ENCODE assay signal across 31 cellular contexts in genomic region chr19:3476830-3477229, GRCh38. TPM values are rescaled to one million over a fixed set of nuclear protein-coding genes. Genes with fewer than 3 reads are reported as not detected.
DNase-seq lines count a peak whose midpoint lies in the region; ATAC-seq, FAIRE-seq and TF ChIP-seq lines count a peak whose summit lies in the region.
"Had no signal": no experiment of that assay in that cellular context is flagged by ENCODE, and none has a peak within 500 bp of the region (broad histone marks: within the 10 kb centered on the region; RNA-seq: fewer than 3 reads in every experiment).

No MANE protein-coding gene starts in this region.

- H2BK120ac ChIP-seq in IMR-90 (ENCODE audit: low read depth, low read length) (no peak overlapping the region), H9 (ENCODE audit: low read depth, low read length, poor library complexity, severe bottlenecking) (no peak overlapping the region)

- H3K27me3 ChIP-seq in IMR-90 (ENCODE audit: control insufficient read depth, insufficient read depth, low read length) (peaks cover 32% of the 10 kb centered on the region), K562 (ENCODE audit: control insufficient read depth in 2 of 2, insufficient read depth in 2 of 2, low read length in 2 of 2) (peaks cover 8 to 9% of the 10 kb centered on the region in 2 experiments; a peak in 3 of 5 replicates), H9 (ENCODE audit: insufficient read depth, low read length) (no peaks in the 10 kb centered on the region)
- H3K27me3 ChIP-seq: BLaER1 had no signal

- WGBS in IMR-90 (ENCODE audit: extremely low coverage in 2 of 2, insufficient read length in 1 of 2), 2 experiments = 50% methylated on average over 1 of the region's 2 CpGs; no CpG with 5 or more reads in 1 of the 2 experiments
- 0% methylated on average over 1 of the region's 2 CpGs for WGBS in K562 (ENCODE audit: insufficient coverage, low coverage, missing lambda C conversion rate)
- no CpG with 5 or more reads among the region's 2 CpGs for WGBS in H9 (ENCODE audit: extremely low coverage, insufficient read length, low lambda C conversion rate)

- H3K4ac ChIP-seq in IMR-90 (ENCODE audit: low read depth, low read length) (no peak overlapping the region), H9 (ENCODE audit: low read depth, low read length) (no peak overlapping the region)

- H3K9ac ChIP-seq in IMR-90 (ENCODE audit: low read depth, low read length) (no peak overlapping the region), K562 (ENCODE audit: insufficient read depth in 1 of 2, low read depth in 2 of 2, low read length in 2 of 2) (no peak overlapping the region), H9 (ENCODE audit: extremely low read depth, insufficient read length, low read length) (no peak overlapping the region)
- H3K9ac ChIP-seq: BLaER1 had no signal

- no peak overlapping the region for H3T11ph ChIP-seq in H9 (ENCODE audit: low read length)

- H4K8ac ChIP-seq in IMR-90 (ENCODE audit: low read depth in 2 of 2, low read length in 2 of 2) (no peak overlapping the region), H9 (replicated peaks; ENCODE audit: insufficient read length, low read depth, low read length) (no peak overlapping the region)

- FAIRE-seq in K562 (lab: Jason Lieb, UNC) (no peak), urothelium cell line (lab: Jason Lieb, UNC) (peak; percentile 40)
- FAIRE-seq: A204.1, GM12878, GM12892, GM18507 had no signal

- CTCF ChIA-PET in IMR-90 (lab: Yijun Ruan, JAX) (no interaction called here), K562 (lab: Yijun Ruan, JAX; ENCODE audit: low intra/inter-chr PET ratio) (interaction anchor here (0.6 kb wide), 1 partner anchor 177 kb away, joined by 3 read pairs; no protein-coding TSS in a partner anchor)

- no peak overlapping the region for H3K23ac ChIP-seq in IMR-90 (ENCODE audit: low read depth, low read length)
- H3K23ac ChIP-seq in H9 (ENCODE audit: insufficient read length, low read depth, low read length) = no peak overlapping the region

- no peak overlapping the region for H4K91ac ChIP-seq in IMR-90 (ENCODE audit: insufficient read depth, low read depth, low read length)
- no peak overlapping the region for H4K91ac ChIP-seq in H9 (ENCODE audit: insufficient read length, low read depth, low read length)

- H3K36me3 Mint-ChIP-seq in H9 (ENCODE audit: insufficient read depth in 1 of 3, low read depth in 3 of 3) = no peaks in the 10 kb centered on the region; a peak in 1 of 7 replicates
- H3K36me3 Mint-ChIP-seq: CD14-positive monocyte; CD4-positive, alpha-beta memory T cell; CD4-positive, CD25-positive, alpha-beta regulatory T cell; CD8-positive, alpha-beta memory T cell had no signal

- TF ChIP-seq CTCF in IMR-90 (conservative IDR thresholded peaks at IDR 0.05; ENCODE audit: low read depth, low read length) (no peak), K562 (IDR thresholded peaks at IDR 0.05 in 2 of 3, conservative IDR thresholded peaks at IDR 0.05 in 1 of 3; ENCODE audit: insufficient read depth in 2 of 3, low read depth in 1 of 3, low read length in 3 of 3) (no peak), H9 (conservative IDR thresholded peaks at IDR 0.05) (no peak)

- no peak overlapping the region for H3K27ac Mint-ChIP-seq in H9
- H3K27ac Mint-ChIP-seq: CD4-positive, alpha-beta memory T cell; CD4-positive, CD25-positive, alpha-beta regulatory T cell; CD8-positive, alpha-beta memory T cell had no signal

- H2BK5ac ChIP-seq in IMR-90 (ENCODE audit: low read depth, low read length, poor library complexity, severe bottlenecking) (peak overlapping the region; percentile 37), H9 (ENCODE audit: insufficient read length, low read length) (no peak overlapping the region)

- H3K79me2 ChIP-seq in K562 (ENCODE audit: control insufficient read depth, insufficient read depth, low read length) (no peaks in the 10 kb centered on the region), H9 (ENCODE audit: insufficient read depth, low read length) (no peaks in the 10 kb centered on the region)

- H2AK5ac ChIP-seq in IMR-90 (ENCODE audit: low read depth, low read length) (no peak overlapping the region), H9 (ENCODE audit: insufficient read length, low read length) (no peak overlapping the region)

- H3K14ac ChIP-seq in IMR-90 (replicated peaks; ENCODE audit: low read depth, low read length) = no peak overlapping the region
- H3K14ac ChIP-seq in H9 (ENCODE audit: insufficient read depth, low read length) = no peak overlapping the region

- DNase-seq in IMR-90 (no peak), K562 (ENCODE audit: extremely low read depth in 1 of 4, low spot score in 3 of 4) (no peak), urothelium cell line (ENCODE audit: low spot score) (no peak), H9 (no peak)
- DNase-seq in activated T-cell treated with anti-CD3 and anti-CD28 coated beads, Interleukin-2, amount 50 U/mL, for 48 hours = no peak
- DNase-seq: 8988T; ACHN; BE2C; C1 segment of cervical spinal cord; CD4-positive, alpha-beta memory T cell; CD4-positive, CD25-positive, alpha-beta regulatory T cell; CD8-positive, alpha-beta memory T cell; COR-L47; DMS 273 treated with DMSO at 0.1 percent for 48 hours; DMS153; DMS53; DMS79; DND-41; EL; GDM1 had no signal

- no peak overlapping the region for H2BK20ac ChIP-seq in IMR-90 (ENCODE audit: low read depth, low read length)
- no peak overlapping the region for H2BK20ac ChIP-seq in H9 (ENCODE audit: low read depth, low read length, poor library complexity, severe bottlenecking)

- H2AFZ ChIP-seq in IMR-90 (replicated peaks; ENCODE audit: low read length, poor library complexity) (no peak overlapping the region), K562 (ENCODE audit: low read depth, low read length) (no peak overlapping the region), H9 (ENCODE audit: low read length) (no peak overlapping the region)

- H3K56ac ChIP-seq in IMR-90 (ENCODE audit: extremely low read depth, insufficient read depth, low read length) (no peak overlapping the region), H9 (ENCODE audit: insufficient read length, low read depth, low read length) (no peak overlapping the region)

- H4K5ac ChIP-seq in IMR-90 (ENCODE audit: low read depth, low read length) (no peak overlapping the region), H9 (ENCODE audit: insufficient read length, low read depth, low read length) (no peak overlapping the region)

- H3K9me3 ChIP-seq in IMR-90 (ENCODE audit: control insufficient read depth, insufficient read depth, low read length) (no peaks in the 10 kb centered on the region; the same call in 1 of the 2 replicates), K562 (replicated peaks; ENCODE audit: control insufficient read depth, insufficient read depth, low read depth, low read length) (no peaks in the 10 kb centered on the region), H9 (ENCODE audit: control insufficient read depth, low read depth, low read length) (no peaks in the 10 kb centered on the region)
- H3K9me3 ChIP-seq: BE2C, BLaER1 had no signal

- no peak overlapping the region for H3K4me3 Mint-ChIP-seq in H9
- H3K4me3 Mint-ChIP-seq: CD14-positive monocyte; CD4-positive, alpha-beta memory T cell; CD4-positive, CD25-positive, alpha-beta regulatory T cell; CD8-positive, alpha-beta memory T cell had no signal

- no peaks in the 10 kb centered on the region for H3K4me1 ChIP-seq in IMR-90 (ENCODE audit: control insufficient read depth, insufficient read depth, low read length)
- H3K4me1 ChIP-seq in K562 (replicated peaks in 1 of 2; ENCODE audit: control insufficient read depth in 2 of 2, insufficient read depth in 2 of 2, low read length in 2 of 2) = peaks cover 11 to 33% of the 10 kb centered on the region in 2 experiments
- H3K4me1 ChIP-seq in H9 (ENCODE audit: insufficient read depth, low read length) = no peaks in the 10 kb centered on the region
- H3K4me1 ChIP-seq: BE2C had no signal

- peaks cover 4% of the 10 kb centered on the region for H3K23me2 ChIP-seq in H9 (ENCODE audit: insufficient read length, low read depth, low read length, poor library complexity, severe bottlenecking)

- TF ChIP-seq RAD21 in IMR-90 (IDR thresholded peaks at IDR 0.05; ENCODE audit: low read length) (no peak), K562 (CRISPR knock-in tag; conservative IDR thresholded peaks at IDR 0.05 in 1 of 2, IDR thresholded peaks at IDR 0.05 in 1 of 2) (no peak)

- no peak for TF ChIP-seq EP300 in K562 (IDR thresholded peaks at IDR 0.05; ENCODE audit: low read length)

- no peaks in the 10 kb centered on the region for H3K36me3 ChIP-seq in IMR-90 (ENCODE audit: control insufficient read depth, insufficient read depth, low read length)
- H3K36me3 ChIP-seq in K562 (ENCODE audit: control insufficient read depth, insufficient read depth, low read length) = no peaks in the 10 kb centered on the region
- H3K36me3 ChIP-seq: BE2C had no signal

- peaks cover 7% of the 10 kb centered on the region for H3K27me3 Mint-ChIP-seq in H9 (ENCODE audit: low read depth)
- H3K27me3 Mint-ChIP-seq: CD4-positive, alpha-beta memory T cell; CD8-positive, alpha-beta memory T cell had no signal

- H2AK9ac ChIP-seq in IMR-90 (replicated peaks; ENCODE audit: low read depth, low read length, poor library complexity) = no peak overlapping the region

- H2BK15ac ChIP-seq in IMR-90 (ENCODE audit: low read depth, low read length) (no peak overlapping the region), H9 (ENCODE audit: low read depth, low read length) (no peak overlapping the region)

- H3K79me1 ChIP-seq in IMR-90 (ENCODE audit: low read depth in 1 of 2, low read length in 2 of 2) = no peaks in the 10 kb centered on the region; a peak in 1 of 4 replicates
- H3K79me1 ChIP-seq in H9 (ENCODE audit: insufficient read depth, low read depth, low read length, poor library complexity, severe bottlenecking) = no peaks in the 10 kb centered on the region

- peaks cover 6 to 18% of the 10 kb centered on the region in 2 experiments for H3K4me1 Mint-ChIP-seq in H9

- ATAC-seq in IMR-90 (ENCODE audit: low read depth) (no peak), K562 (no peak), esophagus mucosa (no peak)
- ATAC-seq: GM12878 had no signal

- H3K4me3 ChIP-seq in IMR-90 (ENCODE audit: insufficient read depth, low read depth, low read length) = no peak overlapping the region
- no peak overlapping the region for H3K4me3 ChIP-seq in K562
- H3K4me3 ChIP-seq: GM12878 had no signal

- dilution Hi-C loops in IMR-90 (cut with HindIII; ENCODE audit: low sequenced_read_pairs, unreplicated experiment) = no loop called here

- POLR2A ChIA-PET in IMR-90 (lab: Charles Lee; ENCODE audit: unreplicated experiment) = no interaction called here
- POLR2A ChIA-PET in K562 (lab: Yijun Ruan, JAX) = no interaction called here

- TF ChIP-seq POLR2A in IMR-90 (IDR thresholded peaks at IDR 0.05; ENCODE audit: low read depth, low read length) (no peak), K562 (conservative IDR thresholded peaks at IDR 0.05) (no peak)

- no peak overlapping the region for H2BK12ac ChIP-seq in H9 (ENCODE audit: insufficient read length, low read depth, low read length)

- intact Hi-C loops in IMR-90 (cut with micrococcal nuclease) = no loop called here
- intact Hi-C loops in K562 (cut with micrococcal nuclease) = no loop called here

- in situ Hi-C loops in IMR-90 (cut with MboI; ENCODE audit: low sequenced_read_pairs) = loop anchor here (25.0 kb wide), 1 partner anchor 515 kb away; no protein-coding TSS in a partner anchor
- in situ Hi-C loops in K562 (cut with MboI) = no loop called here

- H3K4me2 ChIP-seq in IMR-90 (ENCODE audit: low read depth, low read length) = no peak overlapping the region
- no peak overlapping the region for H3K4me2 ChIP-seq in K562 (ENCODE audit: insufficient read depth, low read length)
- no peak overlapping the region for H3K4me2 ChIP-seq in H9 (ENCODE audit: insufficient read depth, insufficient read length, low read length)

- H4K20me1 ChIP-seq in IMR-90 (ENCODE audit: insufficient read depth, low read length) (no peaks in the 10 kb centered on the region), K562 (replicated peaks; ENCODE audit: control insufficient read depth, insufficient read depth, low read length) (peaks cover 8% of the 10 kb centered on the region; the same call in 1 of the 2 replicates), H9 (ENCODE audit: control insufficient read depth, insufficient read depth, insufficient read length) (no peaks in the 10 kb centered on the region)

- H3K9me1 ChIP-seq in IMR-90 (ENCODE audit: insufficient read depth, low read length) = no peaks in the 10 kb centered on the region
- no peaks in the 10 kb centered on the region for H3K9me1 ChIP-seq in K562 (ENCODE audit: control insufficient read depth, insufficient read depth, low read length)

- 0 out of 5 replicates have a peak, but pooled peaks cover 0 to 8% of the 10 kb centered on the region in 2 experiments for H3K9me3 Mint-ChIP-seq in H9
- H3K9me3 Mint-ChIP-seq: CD8-positive, alpha-beta memory T cell had no signal

- no peak overlapping the region for H3K27ac ChIP-seq in IMR-90 (ENCODE audit: insufficient read depth, low read length)
- H3K27ac ChIP-seq in K562 (ENCODE audit: extremely low read depth, low read depth, low read length) = no peak overlapping the region
- no peak overlapping the region for H3K27ac ChIP-seq in H9 (ENCODE audit: insufficient read length, low read depth, low read length)

- no peak overlapping the region for H3K18ac ChIP-seq in IMR-90 (ENCODE audit: low read depth, low read length)
- no peak overlapping the region for H3K18ac ChIP-seq in H9 (ENCODE audit: insufficient read length, low read depth, low read length)

- BruUV-seq in IMR-90 (replicated peaks; lab: Mats Ljungman, UMichigan) (no TSS peak), K562 (replicated peaks; lab: Mats Ljungman, UMichigan) (no TSS peak)

RNA-seq across cellular contexts. Expression of gene SMIM24, which starts 3.5 kb away (rescaled TPM):
- total RNA-seq in IMR-90 (2012; rRNA removed) = not detected in 2 replicates
- polyA plus RNA-seq in IMR-90 (2012; rRNA removed) = not detected in 2 replicates
- 0.09 TPM in 1 of 2 replicates, not detected in the other for polyA plus RNA-seq in IMR-90 (2012; cell fraction: cytosol; rRNA removed)
- not detected in 2 replicates for polyA plus RNA-seq in IMR-90 (2012; cell fraction: nucleus; rRNA removed; ENCODE audit: low replicate concordance)
- total RNA-seq in K562 (2011; cell fraction: chromatin; rRNA removed; ENCODE audit: low replicate concordance) = 2.1 and 3.1 TPM in 2 replicates
- 3.2 and 3.8 TPM in 2 replicates for total RNA-seq in K562 (2011; cell fraction: nucleolus; rRNA removed)
- total RNA-seq in K562 (2011; cell fraction: nucleoplasm; rRNA removed) = 3.5 and 8.2 TPM in 2 replicates
- total RNA-seq in K562 (2014; rRNA removed) = 0.45 and 1.2 TPM in 2 replicates
- total RNA-seq in K562 (2014; rRNA removed; fragmentation: Illumina TruSeq; extraction: Trizol) = 0.73 and 1.1 TPM in 2 replicates
- total RNA-seq in K562 (2015; rRNA removed; fragmentation: Illumina TruSeq; extraction: Trizol) = not detected in 2 replicates
- total RNA-seq in K562 (2021) = 1.1 and 1.4 TPM in 2 replicates
- 12.3 and 12.9 TPM in 2 replicates for polyA plus RNA-seq in K562 (2011; rRNA removed)
- 9.2 and 18.1 TPM in 2 replicates for polyA plus RNA-seq in K562 (2011; cell fraction: cytosol; rRNA removed)
- 3.3 and 7.5 TPM in 2 replicates for polyA plus RNA-seq in K562 (2011; cell fraction: nucleus; rRNA removed)
- 2.3 and 5.3 TPM in 2 replicates for polyA plus RNA-seq in K562 (2012)
- polyA plus RNA-seq in K562 (2014; fragmentation: Illumina TruSeq; extraction: Trizol) = 2.9 and 3.0 TPM in 2 replicates
- 1 to 10 TPM in 1 of 2 experiments, under 1 TPM in 1; 0.86 to 1.8 TPM for polyA plus RNA-seq in K562 (2014; fragmentation: Nextera tagmentation; extraction: Ambion mirVana)
- polyA plus RNA-seq in K562 (2014; rRNA removed) = 0.77 and 1.6 TPM in 2 replicates
- 3.8 and 4.3 TPM in 2 replicates for polyA minus RNA-seq in K562 (2011; rRNA and poly(A)+ RNA removed)
- polyA minus RNA-seq in K562 (2011; cell fraction: cytosol; rRNA and poly(A)+ RNA removed) = 2.2 and 5.2 TPM in 2 replicates
- polyA minus RNA-seq in K562 (2011; cell fraction: nucleus; rRNA and poly(A)+ RNA removed) = 1.7 TPM in 1 of 2 replicates, not detected in the other
- total RNA-seq in H9 (2021) = 1.3 and 1.9 TPM in 2 replicates
- total RNA-seq in esophagus mucosa = not detected
- total RNA-seq: A673; CD4-positive, alpha-beta memory T cell; CD8-positive, alpha-beta memory T cell; Daoy had no signal
- polyA plus RNA-seq: CD4-positive, alpha-beta memory T cell; CD4-positive, CD25-positive, alpha-beta regulatory T cell had no signal

RNA-seq across cellular contexts. Expression of gene SMIM44, which starts 6.4 kb away (rescaled TPM):
- total RNA-seq in IMR-90 (2012; rRNA removed) (not detected in 2 replicates), K562 (2014; rRNA removed) (not detected in 2 replicates), K562 (2014; rRNA removed; fragmentation: Illumina TruSeq; extraction: Trizol) (not detected in 2 replicates), K562 (2015; rRNA removed; fragmentation: Illumina TruSeq; extraction: Trizol) (not detected in 2 replicates), K562 (2021) (not detected in 2 replicates), H9 (2021) (not detected in 2 replicates), esophagus mucosa (not detected)
- polyA plus RNA-seq in IMR-90 (2012; rRNA removed) (not detected in 2 replicates), K562 (2011; rRNA removed) (not detected in 2 replicates), K562 (2014; fragmentation: Illumina TruSeq; extraction: Trizol) (not detected in 2 replicates), K562 (2014; fragmentation: Nextera tagmentation; extraction: Ambion mirVana) (not detected), K562 (2014; rRNA removed) (not detected in 2 replicates)
- polyA plus RNA-seq in IMR-90 (2012; cell fraction: cytosol; rRNA removed) = not detected in 2 replicates
- not detected in 2 replicates for polyA plus RNA-seq in IMR-90 (2012; cell fraction: nucleus; rRNA removed; ENCODE audit: low replicate concordance)
- total RNA-seq in K562 (2011; cell fraction: chromatin; rRNA removed; ENCODE audit: low replicate concordance) = not detected in 2 replicates
- not detected in 2 replicates for total RNA-seq in K562 (2011; cell fraction: nucleolus; rRNA removed)
- total RNA-seq in K562 (2011; cell fraction: nucleoplasm; rRNA removed) = not detected in 2 replicates
- not detected in 2 replicates for polyA plus RNA-seq in K562 (2011; cell fraction: cytosol; rRNA removed)
- not detected in 2 replicates for polyA plus RNA-seq in K562 (2011; cell fraction: nucleus; rRNA removed)
- polyA plus RNA-seq in K562 (2012) = not detected in 2 replicates
- not detected in 2 replicates for polyA minus RNA-seq in K562 (2011; rRNA and poly(A)+ RNA removed)
- not detected in 2 replicates for polyA minus RNA-seq in K562 (2011; cell fraction: cytosol; rRNA and poly(A)+ RNA removed)
- polyA minus RNA-seq in K562 (2011; cell fraction: nucleus; rRNA and poly(A)+ RNA removed) = not detected in 2 replicates
- total RNA-seq: A673; CD4-positive, alpha-beta memory T cell; CD4-positive, CD25-positive, alpha-beta regulatory T cell; CD8-positive, alpha-beta memory T cell; Daoy; G401; GM12878 had no signal
- polyA plus RNA-seq: AG04450; CD14-positive monocyte; CD4-positive, alpha-beta memory T cell; CD4-positive, CD25-positive, alpha-beta regulatory T cell; CD8-positive, alpha-beta memory T cell; GM12878 had no signal

RNA-seq across cellular contexts. Expression of gene DOHH, which starts 23.6 kb away (rescaled TPM):
- total RNA-seq in IMR-90 (2012; rRNA removed) (3.2 and 4.2 TPM in 2 replicates), K562 (2014; rRNA removed) (47.2 and 58.7 TPM in 2 replicates), K562 (2014; rRNA removed; fragmentation: Illumina TruSeq; extraction: Trizol) (1.1 and 1.8 TPM in 2 replicates), K562 (2015; rRNA removed; fragmentation: Illumina TruSeq; extraction: Trizol) (10.4 and 10.6 TPM in 2 replicates), K562 (2021) (21.4 and 31.0 TPM in 2 replicates), H9 (2021) (16.5 and 18.1 TPM in 2 replicates), esophagus mucosa (11.1 TPM)
- polyA plus RNA-seq in IMR-90 (2012; rRNA removed) (9.2 and 13.6 TPM in 2 replicates), K562 (2011; rRNA removed) (5.1 and 6.3 TPM in 2 replicates), K562 (2014; fragmentation: Illumina TruSeq; extraction: Trizol) (1.2 and 8.2 TPM in 2 replicates), K562 (2014; fragmentation: Nextera tagmentation; extraction: Ambion mirVana) (under 1 TPM; 0.14 to 0.15 TPM), K562 (2014; rRNA removed) (31.2 and 32.8 TPM in 2 replicates)
- 19.8 and 19.9 TPM in 2 replicates for polyA plus RNA-seq in IMR-90 (2012; cell fraction: cytosol; rRNA removed)
- polyA plus RNA-seq in IMR-90 (2012; cell fraction: nucleus; rRNA removed; ENCODE audit: low replicate concordance) = 5.3 and 24.1 TPM in 2 replicates
- 1.7 and 7.3 TPM in 2 replicates for total RNA-seq in K562 (2011; cell fraction: chromatin; rRNA removed; ENCODE audit: low replicate concordance)
- 15.4 and 16.5 TPM in 2 replicates for total RNA-seq in K562 (2011; cell fraction: nucleolus; rRNA removed)
- 6.7 and 6.9 TPM in 2 replicates for total RNA-seq in K562 (2011; cell fraction: nucleoplasm; rRNA removed)
- polyA plus RNA-seq in K562 (2011; cell fraction: cytosol; rRNA removed) = 7.6 and 28.6 TPM in 2 replicates
- 4.8 and 12.7 TPM in 2 replicates for polyA plus RNA-seq in K562 (2011; cell fraction: nucleus; rRNA removed)
- 15.9 and 28.3 TPM in 2 replicates for polyA plus RNA-seq in K562 (2012)
- polyA minus RNA-seq in K562 (2011; rRNA and poly(A)+ RNA removed) = 1.1 and 2.0 TPM in 2 replicates
- 10.9 and 15.2 TPM in 2 replicates for polyA minus RNA-seq in K562 (2011; cell fraction: cytosol; rRNA and poly(A)+ RNA removed)
- 5.5 and 6.3 TPM in 2 replicates for polyA minus RNA-seq in K562 (2011; cell fraction: nucleus; rRNA and poly(A)+ RNA removed)

RNA-seq across cellular contexts. Expression of gene FZR1, which starts 29.3 kb away (rescaled TPM):
- 21.5 and 24.4 TPM in 2 replicates for total RNA-seq in IMR-90 (2012; rRNA removed)
- 47.8 and 56.3 TPM in 2 replicates for polyA plus RNA-seq in IMR-90 (2012; rRNA removed)
- polyA plus RNA-seq in IMR-90 (2012; cell fraction: cytosol; rRNA removed) = 34.0 and 49.4 TPM in 2 replicates
- polyA plus RNA-seq in IMR-90 (2012; cell fraction: nucleus; rRNA removed; ENCODE audit: low replicate concordance) = 57.9 and 195 TPM in 2 replicates
- 50.6 and 186 TPM in 2 replicates for total RNA-seq in K562 (2011; cell fraction: chromatin; rRNA removed; ENCODE audit: low replicate concordance)
- 95.1 and 105 TPM in 2 replicates for total RNA-seq in K562 (2011; cell fraction: nucleolus; rRNA removed)
- total RNA-seq in K562 (2011; cell fraction: nucleoplasm; rRNA removed) = 50.0 and 65.9 TPM in 2 replicates
- total RNA-seq in K562 (2014; rRNA removed) = 24.1 and 42.2 TPM in 2 replicates
- total RNA-seq in K562 (2014; rRNA removed; fragmentation: Illumina TruSeq; extraction: Trizol) = 5.0 and 5.7 TPM in 2 replicates
- 18.0 and 22.3 TPM in 2 replicates for total RNA-seq in K562 (2015; rRNA removed; fragmentation: Illumina TruSeq; extraction: Trizol)
- total RNA-seq in K562 (2021) = 45.4 and 48.0 TPM in 2 replicates
- 22.2 and 37.4 TPM in 2 replicates for polyA plus RNA-seq in K562 (2011; rRNA removed)
- polyA plus RNA-seq in K562 (2011; cell fraction: cytosol; rRNA removed) = 18.2 and 33.8 TPM in 2 replicates
- polyA plus RNA-seq in K562 (2011; cell fraction: nucleus; rRNA removed) = 112 and 152 TPM in 2 replicates
- 39.8 and 40.4 TPM in 2 replicates for polyA plus RNA-seq in K562 (2012)
- 21.6 and 40.6 TPM in 2 replicates for polyA plus RNA-seq in K562 (2014; fragmentation: Illumina TruSeq; extraction: Trizol)
- polyA plus RNA-seq in K562 (2014; fragmentation: Nextera tagmentation; extraction: Ambion mirVana) = under 1 TPM; 0.18 to 0.28 TPM
- polyA plus RNA-seq in K562 (2014; rRNA removed) = 23.6 and 30.6 TPM in 2 replicates
- 6.9 and 8.2 TPM in 2 replicates for polyA minus RNA-seq in K562 (2011; rRNA and poly(A)+ RNA removed)
- 32.1 and 44.7 TPM in 2 replicates for polyA minus RNA-seq in K562 (2011; cell fraction: cytosol; rRNA and poly(A)+ RNA removed)
- polyA minus RNA-seq in K562 (2011; cell fraction: nucleus; rRNA and poly(A)+ RNA removed) = 18.8 and 33.2 TPM in 2 replicates
- total RNA-seq in H9 (2021) = 46.0 and 51.4 TPM in 2 replicates
- 38.5 TPM for total RNA-seq in esophagus mucosa
